21 cellular contexts compared by ENCODE assay signal in the genomic region with DNA sequence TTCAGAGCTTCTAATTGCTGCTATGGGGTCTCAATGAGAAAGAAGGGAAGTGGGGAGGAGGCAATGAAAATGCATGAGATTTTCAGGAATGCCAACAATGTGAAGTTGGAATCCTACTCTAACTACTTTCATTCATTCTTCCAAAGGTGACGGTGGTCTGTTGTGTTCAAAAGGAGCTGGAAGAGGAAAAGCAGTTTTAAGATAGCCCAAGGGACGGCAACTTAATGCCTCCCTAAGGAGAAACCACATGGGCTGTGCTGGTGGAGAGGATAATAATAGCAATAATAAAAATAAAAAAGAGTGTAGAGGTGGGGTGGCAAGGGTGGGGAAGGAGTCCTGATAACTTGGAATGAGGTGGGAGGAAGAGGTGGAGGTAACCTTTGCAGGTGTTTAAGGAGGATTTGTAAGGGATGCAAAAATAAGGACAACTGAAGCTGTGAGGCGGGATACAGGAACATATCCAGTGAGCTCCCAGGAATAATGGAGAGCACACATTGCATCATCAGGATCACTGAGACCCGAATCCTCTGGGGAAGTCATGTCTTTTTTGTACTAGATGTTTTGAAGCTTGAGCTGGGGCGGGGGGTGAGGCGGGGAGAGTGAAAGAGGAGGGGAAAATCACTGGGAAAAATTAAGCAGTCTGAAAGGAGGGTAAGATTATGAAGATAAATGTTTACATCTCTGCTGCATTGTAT.
DNase-seq lines count a peak whose midpoint lies in the region; ATAC-seq and TF ChIP-seq lines count a peak whose summit lies in the region.
"Had no signal": no experiment of that assay in that cellular context is flagged by ENCODE, and none has a peak within 500 bp of the region (broad histone marks: within the 10 kb centered on the region; RNA-seq: fewer than 3 reads in every experiment).

No MANE protein-coding gene starts in this region.

- TF ChIP-seq CTCF in endodermal cell (conservative IDR thresholded peaks at IDR 0.05) (no peak), mesothelial cell of epicardium (IDR thresholded peaks at IDR 0.05; ENCODE audit: unreplicated experiment) (no peak), foreskin keratinocyte (conservative IDR thresholded peaks at IDR 0.05) (no peak)

- 49 to 77% methylated on average over 5 to 6 of the region's 6 CpGs for WGBS in endodermal cell (ENCODE audit: insufficient coverage in 1 of 2, insufficient read length in 1 of 2), 2 experiments

- H3K36me3 Mint-ChIP-seq in endodermal cell (ENCODE audit: low read depth) (no peaks in the 10 kb centered on the region), mesothelial cell of epicardium (no peaks in the 10 kb centered on the region)

- H3K36me3 ChIP-seq in ES-I3 (ENCODE audit: insufficient read depth, low read length) (no peaks in the 10 kb centered on the region), endodermal cell (ENCODE audit: control insufficient read depth, insufficient read depth, low read length) (no peaks in the 10 kb centered on the region), MG63 (no peaks in the 10 kb centered on the region)
- H3K36me3 ChIP-seq: ovary had no signal

- peak overlapping the region; percentile 12 for H3K9ac ChIP-seq in ES-I3 (ENCODE audit: low read depth, low read length)
- H3K9ac ChIP-seq in endodermal cell (ENCODE audit: extremely low read depth, low read length, poor library complexity, severe bottlenecking): no peak overlapping the region
- H3K9ac ChIP-seq: KMS-11 had no signal

- peak overlapping the region; percentile 91 for H3K27ac ChIP-seq in endodermal cell (ENCODE audit: low read depth, low read length)
- H3K27ac ChIP-seq in foreskin keratinocyte: no peak overlapping the region
- H3K27ac ChIP-seq: KMS-11, ovary, SK-N-MC had no signal

- no peaks in the 10 kb centered on the region for H3K9me3 Mint-ChIP-seq in endodermal cell
- H3K9me3 Mint-ChIP-seq in mesothelial cell of epicardium: no peaks in the 10 kb centered on the region
- H3K9me3 Mint-ChIP-seq: stimulated activated naive CD8-positive, alpha-beta T cell treated with anti-CD3 and anti-CD28 coated beads, Interleukin-15, Interleukin-2, amounts not matched to agents 100 ng/mL and 50 ng/mL, for 24 hours had no signal

- DNase-seq in NCI-H2171 (lab: John Stamatoyannopoulos, UW) (peak; percentile 26), endodermal cell (peak; percentile 70), mesothelial cell of epicardium (ENCODE audit: low spot score in 2 of 2, unreplicated experiment in 2 of 2) (no peak), foreskin keratinocyte (no peak), MG63 (no peak)
- DNase-seq in activated CD8-positive, alpha-beta memory T cell treated with anti-CD3 and anti-CD28 coated beads for 24 hours: no peak
- DNase-seq: activated CD4-positive, alpha-beta T cell treated with anti-CD3 and anti-CD28 coated beads for 1 hour; activated effector memory CD4-positive, alpha-beta T cell treated with Interleukin-2 at 50 U/mL for 16 hours; HCEC 1CT; left ventricle myocardium superior; NCI-H1092; NCI-H2081 treated with DMSO at 0.1 percent for 48 hours; ovary; stimulated activated CD4-positive, alpha-beta T cell treated with anti-CD3 and anti-CD28 coated beads, Interleukin-2, amount 100 ng/mL, for 24 hours; T1000 had no signal

- no peak overlapping the region for H3K4me3 Mint-ChIP-seq in endodermal cell
- no peak overlapping the region for H3K4me3 Mint-ChIP-seq in mesothelial cell of epicardium
- H3K4me3 Mint-ChIP-seq: stimulated activated naive CD8-positive, alpha-beta T cell treated with anti-CD3 and anti-CD28 coated beads, Interleukin-15, Interleukin-2, amounts not matched to agents 100 ng/mL and 50 ng/mL, for 24 hours had no signal

- H3K4me1 Mint-ChIP-seq in endodermal cell: peaks cover 53% of the 10 kb centered on the region
- H3K4me1 Mint-ChIP-seq in mesothelial cell of epicardium: peaks cover 13% of the 10 kb centered on the region

- H3K27me3 ChIP-seq in endodermal cell (ENCODE audit: control insufficient read depth, insufficient read depth, low read length, poor library complexity, severe bottlenecking) (peaks cover 50% of the 10 kb centered on the region), foreskin keratinocyte (no peaks in the 10 kb centered on the region), MG63 (no peaks in the 10 kb centered on the region)
- H3K27me3 ChIP-seq: ovary had no signal

- peaks cover 48% of the 10 kb centered on the region for H3K4me1 ChIP-seq in ES-I3 (ENCODE audit: insufficient read depth, low read length)
- no peaks in the 10 kb centered on the region for H3K4me1 ChIP-seq in endodermal cell (ENCODE audit: control insufficient read depth, insufficient read depth, low read length)
- H3K4me1 ChIP-seq in foreskin keratinocyte: no peaks in the 10 kb centered on the region

- H3K27ac Mint-ChIP-seq in endodermal cell (peak overlapping the region; percentile 69), mesothelial cell of epicardium (peak overlapping the region; percentile 54)
- H3K27ac Mint-ChIP-seq: stimulated activated naive CD8-positive, alpha-beta T cell treated with anti-CD3 and anti-CD28 coated beads, Interleukin-15, Interleukin-2, amounts not matched to agents 100 ng/mL and 50 ng/mL, for 24 hours had no signal

- H3K27me3 Mint-ChIP-seq in endodermal cell (ENCODE audit: insufficient read depth) (peaks cover 59% of the 10 kb centered on the region), mesothelial cell of epicardium (ENCODE audit: low read depth) (no peaks in the 10 kb centered on the region)

- H3K9me3 ChIP-seq in ES-I3 (ENCODE audit: control insufficient read depth, insufficient read depth, low read length) (no peaks in the 10 kb centered on the region), endodermal cell (ENCODE audit: control insufficient read depth, low read length) (no peaks in the 10 kb centered on the region), MG63 (no peaks in the 10 kb centered on the region)
- H3K9me3 ChIP-seq: ovary had no signal

- ATAC-seq in foreskin keratinocyte: no peak
- ATAC-seq in HG02870 (IDR thresholded peaks at IDR 0.05; ENCODE audit: unreplicated experiment): no peak
- ATAC-seq: left ventricle myocardium superior, Panc1 had no signal

- H3K4me3 ChIP-seq in endodermal cell (ENCODE audit: low read length): no peak overlapping the region
- H3K4me3 ChIP-seq in MG63: no peak overlapping the region
- H3K4me3 ChIP-seq: ovary, SK-N-MC had no signal

Comparison
In these comparisons a context has a peak if more than half of its experiments do, and no peak if none do; other contexts are left out.
1. DNase-seq: peak in NCI-H2171 (single experiment) and endodermal cell (single experiment); none in mesothelial cell of epicardium (0 of 2), activated CD8-positive, alpha-beta memory T cell treated with anti-CD3 and anti-CD28 coated beads for 24 hours (single experiment), foreskin keratinocyte (0 of 2) and MG63 (single experiment).